Comparison of ENCODE assay signal across 1 cellular context in the genomic region with DNA sequence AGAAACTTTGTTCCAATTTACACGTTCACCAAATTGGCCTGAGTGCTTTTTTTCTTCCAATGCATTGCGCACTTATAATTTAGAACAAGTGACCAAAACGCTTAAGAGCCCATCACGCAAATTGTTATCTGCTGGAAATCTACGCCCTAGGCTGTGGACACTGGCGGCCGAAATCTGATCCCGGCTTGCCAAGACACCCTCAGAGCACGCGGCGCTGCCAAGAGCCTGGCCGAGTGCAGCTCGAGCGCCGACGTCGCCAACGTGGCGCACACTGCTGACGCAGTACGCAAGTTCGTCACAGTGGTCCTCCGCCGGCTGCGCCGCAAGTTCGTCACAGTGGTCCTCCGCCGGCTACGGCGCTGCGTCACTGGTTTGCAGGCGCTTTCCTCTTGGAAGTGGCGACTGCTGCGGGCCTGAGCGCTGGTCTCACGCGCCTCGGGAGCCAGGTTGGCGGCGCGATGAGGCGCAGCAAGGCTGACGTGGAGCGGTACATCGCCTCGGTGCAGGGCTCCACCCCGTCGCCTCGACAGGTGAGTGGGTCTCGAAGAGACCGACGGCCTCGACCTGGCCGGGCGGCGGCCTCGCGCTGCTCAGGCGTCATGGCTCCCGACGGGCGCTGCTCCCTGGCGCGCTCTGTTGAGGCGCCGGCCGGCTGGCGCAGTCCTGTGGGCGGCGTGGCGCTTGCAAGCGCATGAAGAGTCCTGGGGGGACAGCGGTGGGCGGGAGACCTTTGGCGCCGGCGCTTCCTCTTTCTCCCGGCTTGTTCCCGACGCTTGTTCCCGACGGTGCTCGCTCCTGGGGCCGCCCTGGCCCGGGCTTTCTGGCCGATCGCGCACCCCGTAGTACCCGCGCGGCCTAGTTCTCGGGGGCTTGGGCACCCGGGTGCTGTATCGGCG.
TF ChIP-seq lines count a peak whose summit lies in the region.

A gene (plus strand): TSS at position 334 of the 896 bp plus-strand sequence. CDS start 125 bp downstream, at position 459.

TF ChIP-seq in K562, 482 proteins besides CTCF, POLR2A, EP300 and RAD21 (continued from another document):
- TF ChIP-seq RB1 (IDR thresholded peaks at IDR 0.05; ENCODE audit: low read depth) (peak; percentile 82), HDAC3 (IDR thresholded peaks at IDR 0.05; ENCODE audit: borderline replicate concordance, partially characterized antibody) (no peak), ASH1L (IDR thresholded peaks at IDR 0.05; ENCODE audit: borderline replicate concordance, low read depth, partially characterized antibody) (peak; percentile 36), ZC3H11A (IDR thresholded peaks at IDR 0.05; ENCODE audit: low read depth, low read length) (no peak), NFATC3 (IDR thresholded peaks at IDR 0.05) (no peak), ATF1 (CRISPR knock-in tag; IDR thresholded peaks at IDR 0.05) (peak; percentile 99), ATF1 (tag; IDR thresholded peaks at IDR 0.05) (peak; percentile 100), ZNF561 (CRISPR knock-in tag; conservative IDR thresholded peaks at IDR 0.05) (no peak), NFIX (CRISPR knock-in tag; IDR thresholded peaks at IDR 0.05; ENCODE audit: low read depth) (no peak), RCOR1 (IDR thresholded peaks at IDR 0.05; ENCODE audit: borderline replicate concordance in 1 of 2, low read depth in 2 of 2, low read length in 2 of 2) (peak in 1 of 2 experiments; percentile 55; a peak in 1 of 4 replicates), PYGO2 (tag; IDR thresholded peaks at IDR 0.05) (no peak), ARID1B (IDR thresholded peaks at IDR 0.05) (0 out of 2 replicates have a peak, but pooled peaks have one; percentile 31), TFAM (CRISPR knock-in tag; conservative IDR thresholded peaks at IDR 0.05) (no peak), ESRRA (IDR thresholded peaks at IDR 0.05; ENCODE audit: borderline replicate concordance, low read depth) (peak; percentile 79; the same call in 1 of the 2 replicates), CBX3 (IDR thresholded peaks at IDR 0.05; ENCODE audit: borderline replicate concordance in 1 of 2, low read length in 2 of 2) (peak in 1 of 2 experiments; percentile 92; a peak in 1 of 3 replicates), SAFB (IDR thresholded peaks at IDR 0.05; ENCODE audit: borderline replicate concordance, low read depth, low read length) (no peak), MIER1 (IDR thresholded peaks at IDR 0.05; ENCODE audit: low read depth) (no peak; the same call in 1 of the 2 replicates), TCFL5 (CRISPR knock-in tag; conservative IDR thresholded peaks at IDR 0.05) (no peak), NR2F6 (CRISPR knock-in tag; IDR thresholded peaks at IDR 0.05) (no peak; the same call in 1 of the 2 replicates), ETV6 (IDR thresholded peaks at IDR 0.05; ENCODE audit: borderline replicate concordance in 1 of 2, low read depth in 2 of 2, low read length in 1 of 2) (no peak), ETV6 (CRISPR knock-in tag; IDR thresholded peaks at IDR 0.05; ENCODE audit: borderline replicate concordance) (peak; percentile 89; the same call in 1 of the 2 replicates), ZNF764 (CRISPR knock-in tag; IDR thresholded peaks at IDR 0.05; ENCODE audit: low read depth) (no peak), CAMTA2 (CRISPR knock-in tag; conservative IDR thresholded peaks at IDR 0.05) (no peak), HNRNPLL (IDR thresholded peaks at IDR 0.05; ENCODE audit: low read depth, low read length, poor library complexity, severe bottlenecking) (peak; percentile 93), FOXM1 (IDR thresholded peaks at IDR 0.05; ENCODE audit: low read depth) (no peak), FOXM1 (CRISPR knock-in tag; IDR thresholded peaks at IDR 0.05; ENCODE audit: low read depth) (no peak; the same call in 1 of the 2 replicates), GABPB2 (CRISPR knock-in tag; conservative IDR thresholded peaks at IDR 0.05) (no peak), CREM (IDR thresholded peaks at IDR 0.05; ENCODE audit: low read depth) (peak; percentile 100), SP2 (IDR thresholded peaks at IDR 0.05; ENCODE audit: extremely low read depth, low read depth, low read length, poor library complexity, severe bottlenecking) (no peak), BDP1 (IDR thresholded peaks at IDR 0.05; ENCODE audit: insufficient read depth, insufficient read length) (no peak), SIN3B (IDR thresholded peaks at IDR 0.05; ENCODE audit: low read depth) (peak; percentile 79), SUPT5H (IDR thresholded peaks at IDR 0.05) (peak; percentile 91), KHSRP (IDR thresholded peaks at IDR 0.05) (peak; percentile 94)
- TF ChIP-seq, protein P1, sequence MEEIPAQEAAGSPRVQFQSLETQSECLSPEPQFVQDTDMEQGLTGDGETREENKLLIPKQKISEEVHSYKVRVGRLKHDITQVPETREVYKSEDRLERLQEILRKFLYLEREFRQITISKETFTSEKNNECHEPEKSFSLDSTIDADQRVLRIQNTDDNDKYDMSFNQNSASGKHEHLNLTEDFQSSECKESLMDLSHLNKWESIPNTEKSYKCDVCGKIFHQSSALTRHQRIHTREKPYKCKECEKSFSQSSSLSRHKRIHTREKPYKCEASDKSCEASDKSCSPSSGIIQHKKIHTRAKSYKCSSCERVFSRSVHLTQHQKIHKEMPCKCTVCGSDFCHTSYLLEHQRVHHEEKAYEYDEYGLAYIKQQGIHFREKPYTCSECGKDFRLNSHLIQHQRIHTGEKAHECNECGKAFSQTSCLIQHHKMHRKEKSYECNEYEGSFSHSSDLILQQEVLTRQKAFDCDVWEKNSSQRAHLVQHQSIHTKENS (CRISPR knock-in tag; IDR thresholded peaks at IDR 0.05): no peak
- TF ChIP-seq, protein P2, sequence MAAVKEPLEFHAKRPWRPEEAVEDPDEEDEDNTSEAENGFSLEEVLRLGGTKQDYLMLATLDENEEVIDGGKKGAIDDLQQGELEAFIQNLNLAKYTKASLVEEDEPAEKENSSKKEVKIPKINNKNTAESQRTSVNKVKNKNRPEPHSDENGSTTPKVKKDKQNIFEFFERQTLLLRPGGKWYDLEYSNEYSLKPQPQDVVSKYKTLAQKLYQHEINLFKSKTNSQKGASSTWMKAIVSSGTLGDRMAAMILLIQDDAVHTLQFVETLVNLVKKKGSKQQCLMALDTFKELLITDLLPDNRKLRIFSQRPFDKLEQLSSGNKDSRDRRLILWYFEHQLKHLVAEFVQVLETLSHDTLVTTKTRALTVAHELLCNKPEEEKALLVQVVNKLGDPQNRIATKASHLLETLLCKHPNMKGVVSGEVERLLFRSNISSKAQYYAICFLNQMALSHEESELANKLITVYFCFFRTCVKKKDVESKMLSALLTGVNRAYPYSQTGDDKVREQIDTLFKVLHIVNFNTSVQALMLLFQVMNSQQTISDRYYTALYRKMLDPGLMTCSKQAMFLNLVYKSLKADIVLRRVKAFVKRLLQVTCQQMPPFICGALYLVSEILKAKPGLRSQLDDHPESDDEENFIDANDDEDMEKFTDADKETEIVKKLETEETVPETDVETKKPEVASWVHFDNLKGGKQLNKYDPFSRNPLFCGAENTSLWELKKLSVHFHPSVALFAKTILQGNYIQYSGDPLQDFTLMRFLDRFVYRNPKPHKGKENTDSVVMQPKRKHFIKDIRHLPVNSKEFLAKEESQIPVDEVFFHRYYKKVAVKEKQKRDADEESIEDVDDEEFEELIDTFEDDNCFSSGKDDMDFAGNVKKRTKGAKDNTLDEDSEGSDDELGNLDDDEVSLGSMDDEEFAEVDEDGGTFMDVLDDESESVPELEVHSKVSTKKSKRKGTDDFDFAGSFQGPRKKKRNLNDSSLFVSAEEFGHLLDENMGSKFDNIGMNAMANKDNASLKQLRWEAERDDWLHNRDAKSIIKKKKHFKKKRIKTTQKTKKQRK (IDR thresholded peaks at IDR 0.05; ENCODE audit: borderline replicate concordance, low read depth, low read length): no peak
- TF ChIP-seq, protein P3, sequence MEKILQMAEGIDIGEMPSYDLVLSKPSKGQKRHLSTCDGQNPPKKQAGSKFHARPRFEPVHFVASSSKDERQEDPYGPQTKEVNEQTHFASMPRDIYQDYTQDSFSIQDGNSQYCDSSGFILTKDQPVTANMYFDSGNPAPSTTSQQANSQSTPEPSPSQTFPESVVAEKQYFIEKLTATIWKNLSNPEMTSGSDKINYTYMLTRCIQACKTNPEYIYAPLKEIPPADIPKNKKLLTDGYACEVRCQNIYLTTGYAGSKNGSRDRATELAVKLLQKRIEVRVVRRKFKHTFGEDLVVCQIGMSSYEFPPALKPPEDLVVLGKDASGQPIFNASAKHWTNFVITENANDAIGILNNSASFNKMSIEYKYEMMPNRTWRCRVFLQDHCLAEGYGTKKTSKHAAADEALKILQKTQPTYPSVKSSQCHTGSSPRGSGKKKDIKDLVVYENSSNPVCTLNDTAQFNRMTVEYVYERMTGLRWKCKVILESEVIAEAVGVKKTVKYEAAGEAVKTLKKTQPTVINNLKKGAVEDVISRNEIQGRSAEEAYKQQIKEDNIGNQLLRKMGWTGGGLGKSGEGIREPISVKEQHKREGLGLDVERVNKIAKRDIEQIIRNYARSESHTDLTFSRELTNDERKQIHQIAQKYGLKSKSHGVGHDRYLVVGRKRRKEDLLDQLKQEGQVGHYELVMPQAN (IDR thresholded peaks at IDR 0.05; ENCODE audit: borderline replicate concordance): peak; percentile 83; the same call in 1 of the 2 replicates
- TF ChIP-seq, protein P4, sequence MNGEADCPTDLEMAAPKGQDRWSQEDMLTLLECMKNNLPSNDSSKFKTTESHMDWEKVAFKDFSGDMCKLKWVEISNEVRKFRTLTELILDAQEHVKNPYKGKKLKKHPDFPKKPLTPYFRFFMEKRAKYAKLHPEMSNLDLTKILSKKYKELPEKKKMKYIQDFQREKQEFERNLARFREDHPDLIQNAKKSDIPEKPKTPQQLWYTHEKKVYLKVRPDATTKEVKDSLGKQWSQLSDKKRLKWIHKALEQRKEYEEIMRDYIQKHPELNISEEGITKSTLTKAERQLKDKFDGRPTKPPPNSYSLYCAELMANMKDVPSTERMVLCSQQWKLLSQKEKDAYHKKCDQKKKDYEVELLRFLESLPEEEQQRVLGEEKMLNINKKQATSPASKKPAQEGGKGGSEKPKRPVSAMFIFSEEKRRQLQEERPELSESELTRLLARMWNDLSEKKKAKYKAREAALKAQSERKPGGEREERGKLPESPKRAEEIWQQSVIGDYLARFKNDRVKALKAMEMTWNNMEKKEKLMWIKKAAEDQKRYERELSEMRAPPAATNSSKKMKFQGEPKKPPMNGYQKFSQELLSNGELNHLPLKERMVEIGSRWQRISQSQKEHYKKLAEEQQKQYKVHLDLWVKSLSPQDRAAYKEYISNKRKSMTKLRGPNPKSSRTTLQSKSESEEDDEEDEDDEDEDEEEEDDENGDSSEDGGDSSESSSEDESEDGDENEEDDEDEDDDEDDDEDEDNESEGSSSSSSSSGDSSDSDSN (IDR thresholded peaks at IDR 0.05; ENCODE audit: borderline replicate concordance in 1 of 2, low read depth in 2 of 2, low read length in 2 of 2): 0 out of 4 replicates have a peak, but pooled peaks of 1 of the 2 experiments have one; percentile 40
- TF ChIP-seq, protein P5, sequence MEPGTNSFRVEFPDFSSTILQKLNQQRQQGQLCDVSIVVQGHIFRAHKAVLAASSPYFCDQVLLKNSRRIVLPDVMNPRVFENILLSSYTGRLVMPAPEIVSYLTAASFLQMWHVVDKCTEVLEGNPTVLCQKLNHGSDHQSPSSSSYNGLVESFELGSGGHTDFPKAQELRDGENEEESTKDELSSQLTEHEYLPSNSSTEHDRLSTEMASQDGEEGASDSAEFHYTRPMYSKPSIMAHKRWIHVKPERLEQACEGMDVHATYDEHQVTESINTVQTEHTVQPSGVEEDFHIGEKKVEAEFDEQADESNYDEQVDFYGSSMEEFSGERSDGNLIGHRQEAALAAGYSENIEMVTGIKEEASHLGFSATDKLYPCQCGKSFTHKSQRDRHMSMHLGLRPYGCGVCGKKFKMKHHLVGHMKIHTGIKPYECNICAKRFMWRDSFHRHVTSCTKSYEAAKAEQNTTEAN (CRISPR knock-in tag; IDR thresholded peaks at IDR 0.05): peak; percentile 85
- TF ChIP-seq, protein P6, sequence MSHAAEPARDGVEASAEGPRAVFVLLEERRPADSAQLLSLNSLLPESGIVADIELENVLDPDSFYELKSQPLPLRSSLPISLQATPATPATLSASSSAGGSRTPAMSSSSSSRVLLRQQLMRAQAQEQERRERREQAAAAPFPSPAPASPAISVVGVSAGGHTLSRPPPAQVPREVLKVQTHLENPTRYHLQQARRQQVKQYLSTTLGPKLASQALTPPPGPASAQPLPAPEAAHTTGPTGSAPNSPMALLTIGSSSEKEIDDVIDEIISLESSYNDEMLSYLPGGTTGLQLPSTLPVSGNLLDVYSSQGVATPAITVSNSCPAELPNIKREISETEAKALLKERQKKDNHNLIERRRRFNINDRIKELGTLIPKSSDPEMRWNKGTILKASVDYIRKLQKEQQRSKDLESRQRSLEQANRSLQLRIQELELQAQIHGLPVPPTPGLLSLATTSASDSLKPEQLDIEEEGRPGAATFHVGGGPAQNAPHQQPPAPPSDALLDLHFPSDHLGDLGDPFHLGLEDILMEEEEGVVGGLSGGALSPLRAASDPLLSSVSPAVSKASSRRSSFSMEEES (CRISPR knock-in tag; IDR thresholded peaks at IDR 0.05): no peak
- TF ChIP-seq, protein P7, sequence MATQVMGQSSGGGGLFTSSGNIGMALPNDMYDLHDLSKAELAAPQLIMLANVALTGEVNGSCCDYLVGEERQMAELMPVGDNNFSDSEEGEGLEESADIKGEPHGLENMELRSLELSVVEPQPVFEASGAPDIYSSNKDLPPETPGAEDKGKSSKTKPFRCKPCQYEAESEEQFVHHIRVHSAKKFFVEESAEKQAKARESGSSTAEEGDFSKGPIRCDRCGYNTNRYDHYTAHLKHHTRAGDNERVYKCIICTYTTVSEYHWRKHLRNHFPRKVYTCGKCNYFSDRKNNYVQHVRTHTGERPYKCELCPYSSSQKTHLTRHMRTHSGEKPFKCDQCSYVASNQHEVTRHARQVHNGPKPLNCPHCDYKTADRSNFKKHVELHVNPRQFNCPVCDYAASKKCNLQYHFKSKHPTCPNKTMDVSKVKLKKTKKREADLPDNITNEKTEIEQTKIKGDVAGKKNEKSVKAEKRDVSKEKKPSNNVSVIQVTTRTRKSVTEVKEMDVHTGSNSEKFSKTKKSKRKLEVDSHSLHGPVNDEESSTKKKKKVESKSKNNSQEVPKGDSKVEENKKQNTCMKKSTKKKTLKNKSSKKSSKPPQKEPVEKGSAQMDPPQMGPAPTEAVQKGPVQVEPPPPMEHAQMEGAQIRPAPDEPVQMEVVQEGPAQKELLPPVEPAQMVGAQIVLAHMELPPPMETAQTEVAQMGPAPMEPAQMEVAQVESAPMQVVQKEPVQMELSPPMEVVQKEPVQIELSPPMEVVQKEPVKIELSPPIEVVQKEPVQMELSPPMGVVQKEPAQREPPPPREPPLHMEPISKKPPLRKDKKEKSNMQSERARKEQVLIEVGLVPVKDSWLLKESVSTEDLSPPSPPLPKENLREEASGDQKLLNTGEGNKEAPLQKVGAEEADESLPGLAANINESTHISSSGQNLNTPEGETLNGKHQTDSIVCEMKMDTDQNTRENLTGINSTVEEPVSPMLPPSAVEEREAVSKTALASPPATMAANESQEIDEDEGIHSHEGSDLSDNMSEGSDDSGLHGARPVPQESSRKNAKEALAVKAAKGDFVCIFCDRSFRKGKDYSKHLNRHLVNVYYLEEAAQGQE (CRISPR knock-in tag; IDR thresholded peaks at IDR 0.05; ENCODE audit: low read depth): peak; percentile 73; the same call in 1 of the 2 replicates
